Comparison of ENCODE assay signal across 8 cellular contexts in the genomic region with DNA sequence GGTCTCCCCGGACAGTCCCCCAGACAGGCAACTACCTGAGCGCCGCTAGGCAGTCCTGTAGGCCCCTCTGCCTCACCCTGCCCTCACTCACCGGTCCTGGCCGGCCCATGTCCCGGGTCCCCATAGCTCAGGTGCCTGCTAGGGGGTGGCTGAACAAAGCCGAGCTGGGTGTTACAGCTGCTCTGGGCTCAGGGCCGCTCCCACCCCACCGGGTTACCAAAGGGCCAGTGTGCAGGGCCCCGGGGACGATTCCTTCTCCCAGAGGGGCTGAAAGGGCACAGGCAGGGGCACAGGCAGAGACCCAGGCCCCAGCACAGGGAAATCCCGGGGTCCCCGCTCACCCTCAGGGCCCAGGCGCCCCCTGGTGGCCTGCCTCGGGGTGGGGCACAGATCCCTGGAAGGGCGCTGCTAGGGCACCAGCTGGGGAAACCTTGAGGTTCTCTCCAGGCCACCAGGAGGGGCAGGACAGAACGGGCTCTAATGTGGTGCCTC.
A peak's percentile ranks its signal among the peaks of the same experiment; 100 is the strongest.
DNase-seq lines count a peak whose midpoint lies in the region; ATAC-seq lines count a peak whose summit lies in the region.

No MANE protein-coding gene starts in this region.

- ATAC-seq in left cardiac atrium (peak; percentile 55 to 62), GM18873 (IDR thresholded peaks at IDR 0.05; ENCODE audit: low FRiP score, unreplicated experiment) (no peak)

- DNase-seq in NOMO-1 (lab: John Stamatoyannopoulos, UW; ENCODE audit: unreplicated experiment in 2 of 2) (peak; percentile 3 to 35), NOMO-1 treated with dmso at 0.1 percent for 144 hours (lab: John Stamatoyannopoulos, UW; ENCODE audit: unreplicated experiment) (no peak), RPMI8226 (peak; percentile 83), activated gamma-delta T cell treated with Interleukin-2 at 50 U/mL for 16 hours (peak; percentile 63), left cardiac atrium (peak; percentile 42), putamen (ENCODE audit: low spot score) (no peak)
- DNase-seq in stimulated activated CD4-positive, alpha-beta T cell treated with anti-CD3 and anti-CD28 coated beads, Interleukin-12 subunit alpha, Interleukin-12 subunit beta, amount 100 ng/mL, for 4 hours, result peak; percentile 71

- intact Hi-C loops in left cardiac atrium (cut with DNase I), result loop anchor here (2.0 to 10.0 kb wide), 3 partner anchors 173 to 263 kb away; no protein-coding TSS in a partner anchor

Comparison
In these comparisons a context has a peak if more than half of its experiments do, and no peak if none do; other contexts are left out.
1. DNase-seq: peak in NOMO-1 (2 of 2), RPMI8226 (single experiment), activated gamma-delta T cell treated with Interleukin-2 at 50 U/mL for 16 hours (single experiment), left cardiac atrium (single experiment) and stimulated activated CD4-positive, alpha-beta T cell treated with anti-CD3 and anti-CD28 coated beads, Interleukin-12 subunit alpha, Interleukin-12 subunit beta, amount 100 ng/mL, for 4 hours (single experiment); none in NOMO-1 treated with dmso at 0.1 percent for 144 hours (single experiment) and putamen (single experiment).